ENCODE assay signal across 9 cellular contexts in genomic region chr6:73388433-73388799, GRCh38. TPM values are rescaled to one million over a fixed set of nuclear protein-coding genes. Genes with fewer than 3 reads are reported as not detected.
A peak's percentile ranks its signal among the peaks of the same experiment; 100 is the strongest.
DNase-seq lines count a peak whose midpoint lies in the region; ATAC-seq and TF ChIP-seq lines count a peak whose summit lies in the region.
"Had no signal": no experiment of that assay in that cellular context is flagged by ENCODE, and none has a peak within 500 bp of the region (broad histone marks: within the 10 kb centered on the region; RNA-seq: fewer than 3 reads in every experiment).

No MANE protein-coding gene starts in this region.

- peak overlapping the region; percentile 85 to 92 for H3K4me3 Mint-ChIP-seq in stimulated activated naive CD8-positive, alpha-beta T cell treated with anti-CD3 and anti-CD28 coated beads, Interleukin-15, amount 100 ng/mL, for 72 hours

- TF ChIP-seq CTCF in GM12864 (IDR thresholded peaks at IDR 0.05; ENCODE audit: low read depth, low read length, missing control alignments) (no peak), HEK293 (tag by site-specific recombination; IDR thresholded peaks at IDR 0.05) (no peak), right atrium auricular region (IDR thresholded peaks at IDR 0.05) (no peak)

- H3K4me1 Mint-ChIP-seq in stimulated activated naive CD8-positive, alpha-beta T cell treated with anti-CD3 and anti-CD28 coated beads, Interleukin-15, amount 100 ng/mL, for 72 hours: peaks cover 17% of the 10 kb centered on the region

- no peaks in the 10 kb centered on the region for H3K9me3 ChIP-seq in HEK293 (ENCODE audit: control insufficient read depth, insufficient read depth, low read depth, low read length)
- H3K9me3 ChIP-seq in SK-N-MC (ENCODE audit: low read depth, low read length): no peaks in the 10 kb centered on the region
- no peaks in the 10 kb centered on the region for H3K9me3 ChIP-seq in right atrium auricular region

- no peak overlapping the region for H3K9ac ChIP-seq in SK-N-MC (ENCODE audit: insufficient read length)

- H3K9me3 Mint-ChIP-seq in stimulated activated naive CD8-positive, alpha-beta T cell treated with anti-CD3 and anti-CD28 coated beads, Interleukin-15, amount 100 ng/mL, for 72 hours: no peaks in the 10 kb centered on the region

- H3K27ac Mint-ChIP-seq in stimulated activated naive CD8-positive, alpha-beta T cell treated with anti-CD3 and anti-CD28 coated beads, Interleukin-15, amount 100 ng/mL, for 72 hours: peak overlapping the region in 1 of 2 donors; percentile 52

- no peaks in the 10 kb centered on the region for H3K27me3 ChIP-seq in right atrium auricular region

- H3K4me1 ChIP-seq in HEK293 (ENCODE audit: control insufficient read depth, insufficient read depth, low read length) (peaks cover 3% of the 10 kb centered on the region; the same call in 1 of the 2 replicates), right atrium auricular region (no peaks in the 10 kb centered on the region)

- H3K27me3 Mint-ChIP-seq in stimulated activated naive CD8-positive, alpha-beta T cell treated with anti-CD3 and anti-CD28 coated beads, Interleukin-15, amount 100 ng/mL, for 72 hours: no peaks in the 10 kb centered on the region

- H3K4me3 ChIP-seq in GM12864 (ENCODE audit: low read depth, low read length) (peak overlapping the region; percentile 66), HEK293 (ENCODE audit: low read depth, low read length) (peak overlapping the region; percentile 50), SK-N-MC (peak overlapping the region; percentile 83), right atrium auricular region (peak overlapping the region; percentile 31 to 53)

- H3K36me3 ChIP-seq in HEK293 (ENCODE audit: control insufficient read depth in 2 of 2, insufficient read depth in 1 of 2, low read length in 2 of 2) (no peaks in the 10 kb centered on the region), SK-N-MC (ENCODE audit: insufficient read depth, low read length) (no peaks in the 10 kb centered on the region), right atrium auricular region (no peaks in the 10 kb centered on the region)

- CTCF ChIA-PET in HEK293 (lab: Yijun Ruan, JAX): interaction anchor here (0.7 to 3.5 kb wide), 21 partner anchors 8 to 772 kb away, joined by 3 to 39 read pairs (median 4); partner anchors contain the start of gene MTO1

- DNase-seq in GM12864 (ENCODE audit: low read depth) (no peak), SK-N-MC (ENCODE audit: low read depth, low spot score) (no peak), right atrium auricular region (ENCODE audit: low spot score) (no peak), NCI-H1092 (lab: John Stamatoyannopoulos, UW) (no peak), HuH-7 (ENCODE audit: low spot score) (no peak), GF-D8 (lab: John Stamatoyannopoulos, UW) (no peak)
- no peak for DNase-seq in stimulated activated naive CD8-positive, alpha-beta T cell treated with anti-CD3 and anti-CD28 coated beads, Interleukin-15, amount 100 ng/mL, for 72 hours

- POLR2A ChIA-PET in HEK293 (lab: Yijun Ruan, JAX): interaction anchor here (1.1 to 1.4 kb wide), 3 partner anchors 73 to 133 kb away, joined by 3 to 6 read pairs (median 3); partner anchors contain the start of gene MTO1

- H3K27ac ChIP-seq in HEK293 (ENCODE audit: extremely low read depth, low read depth, low read length) (no peak overlapping the region), SK-N-MC (no peak overlapping the region), right atrium auricular region (no peak overlapping the region)

- peak; percentile 44 for ATAC-seq in stimulated activated naive CD8-positive, alpha-beta T cell treated with anti-CD3 and anti-CD28 coated beads, Interleukin-15, amount 100 ng/mL, for 72 hours

TF ChIP-seq in HEK293, 187 proteins besides CTCF, POLR2A, EP300 and RAD21:
- TF ChIP-seq ZNF561 (tag by site-specific recombination; IDR thresholded peaks at IDR 0.05; ENCODE audit: borderline replicate concordance) (0 out of 2 replicates have a peak, but pooled peaks have one; percentile 18), FEZF1 (tag by site-specific recombination; IDR thresholded peaks at IDR 0.05) (no peak), ZFP69B (tag by site-specific recombination; IDR thresholded peaks at IDR 0.05) (no peak), ZNF600 (tag by site-specific recombination; IDR thresholded peaks at IDR 0.05) (peak; percentile 83), ZNF530 (tag by site-specific recombination; IDR thresholded peaks at IDR 0.05; ENCODE audit: low read depth) (no peak), ZNF701 (tag by site-specific recombination; IDR thresholded peaks at IDR 0.05) (no peak), ZNF112 (tag by site-specific recombination; IDR thresholded peaks at IDR 0.05) (no peak), ZNF423 (tag by site-specific recombination; IDR thresholded peaks at IDR 0.05) (0 out of 2 replicates have a peak, but pooled peaks have one; percentile 18), GLI4 (tag by site-specific recombination; IDR thresholded peaks at IDR 0.05) (no peak)

RNA-seq across cellular contexts. Expression of gene DDX43, which starts 6.2 kb away (rescaled TPM):
- under 1 TPM; 0.51 to 0.85 TPM for total RNA-seq in right atrium auricular region
- total RNA-seq: M059J had no signal

RNA-seq across cellular contexts. Expression of gene OOEP, which starts 18.7 kb away (rescaled TPM):
- total RNA-seq in right atrium auricular region: not detected
- total RNA-seq: M059J had no signal

RNA-seq across cellular contexts. Expression of gene KHDC3L, which starts 26.0 kb away (rescaled TPM):
- total RNA-seq in right atrium auricular region: not detected

RNA-seq across cellular contexts. Expression of gene DPPA5, which starts 34.3 kb away (rescaled TPM):
- not detected for total RNA-seq in right atrium auricular region
- total RNA-seq: M059J had no signal
